ENCODE assay signal across 1 cellular context in genomic region chr2:20062615-20063545, GRCh38.
TF ChIP-seq lines count a peak whose summit lies in the region.

No MANE protein-coding gene starts in this region.

TF ChIP-seq in HepG2, 621 proteins besides CTCF, POLR2A, EP300 and RAD21:
- TF ChIP-seq ZSCAN5A (CRISPR knock-in tag; IDR thresholded peaks at IDR 0.05; ENCODE audit: borderline replicate concordance) = peak; percentile 37; the same call in 1 of the 2 replicates
- no peak for TF ChIP-seq NR2F2 (IDR thresholded peaks at IDR 0.05; ENCODE audit: borderline replicate concordance, low read depth)
